9 cellular contexts compared by ENCODE assay signal in the genomic region with DNA sequence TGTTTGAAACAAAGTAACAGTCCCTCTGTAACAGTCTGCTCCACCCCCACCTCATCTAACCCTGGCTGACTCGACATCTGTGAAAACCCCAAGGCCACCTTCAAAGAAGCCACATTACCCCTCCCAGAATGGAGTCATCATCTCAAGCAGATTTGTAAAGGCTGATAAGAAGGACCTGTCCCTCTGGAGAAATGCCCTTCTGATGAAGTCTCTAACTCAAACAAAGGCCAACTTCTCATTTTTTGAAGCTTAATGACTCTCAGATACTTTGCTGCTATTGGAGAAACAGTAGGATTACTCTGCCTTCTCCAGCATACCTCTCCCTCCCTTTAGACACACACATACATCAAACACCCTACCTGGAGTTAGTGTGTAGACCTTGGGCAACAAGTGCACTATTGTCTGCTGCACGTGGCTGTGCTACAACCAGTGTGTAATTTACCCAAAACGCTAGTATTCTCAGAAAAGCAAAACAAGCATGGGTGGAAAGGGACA. TPM values are rescaled to one million over a fixed set of nuclear protein-coding genes. Genes with fewer than 3 reads are reported as not detected.
DNase-seq lines count a peak whose midpoint lies in the region; ATAC-seq and TF ChIP-seq lines count a peak whose summit lies in the region.
"Had no signal": no experiment of that assay in that cellular context is flagged by ENCODE, and none has a peak within 500 bp of the region (broad histone marks: within the 10 kb centered on the region; RNA-seq: fewer than 3 reads in every experiment).

No MANE protein-coding gene starts in this region.

- no peak overlapping the region for H3K4me3 ChIP-seq in mesenchymal stem cell (ENCODE audit: insufficient read depth in 1 of 2, low read depth in 1 of 2, low read length in 2 of 2)

- H3K27ac ChIP-seq in mesenchymal stem cell (ENCODE audit: low read length, poor library complexity, severe bottlenecking) = no peak overlapping the region

- H3K14ac ChIP-seq in mesenchymal stem cell (ENCODE audit: low read length in 2 of 2) = no peak overlapping the region

- no peak for TF ChIP-seq CTCF in CD14-positive monocyte (IDR thresholded peaks at IDR 0.05)

- no peaks in the 10 kb centered on the region for H3K79me1 ChIP-seq in mesenchymal stem cell (replicated peaks; ENCODE audit: low read length, poor library complexity, severe bottlenecking)

- no peak overlapping the region for H2BK5ac ChIP-seq in mesenchymal stem cell (ENCODE audit: low read depth, low read length, poor library complexity, severe bottlenecking)

- H3K27me3 Mint-ChIP-seq in CD14-positive monocyte (ENCODE audit: low read depth in 3 of 3) = no peaks in the 10 kb centered on the region

- H3K4me1 Mint-ChIP-seq in CD14-positive monocyte = peaks cover 52% of the 10 kb centered on the region

- no peak overlapping the region for H2BK12ac ChIP-seq in mesenchymal stem cell (ENCODE audit: low read length in 2 of 2)

- H3K4me2 ChIP-seq in mesenchymal stem cell (ENCODE audit: low read length, poor library complexity, severe bottlenecking) = no peak overlapping the region

- peak overlapping the region; percentile 22 for H4K8ac ChIP-seq in mesenchymal stem cell (ENCODE audit: low read length)

- no peaks in the 10 kb centered on the region for H3K9me3 ChIP-seq in mesenchymal stem cell (ENCODE audit: control insufficient read depth, low read length)

- H3K4ac ChIP-seq in mesenchymal stem cell (ENCODE audit: low read depth in 1 of 2, low read length in 2 of 2) = no peak overlapping the region

- no peak overlapping the region for H2BK15ac ChIP-seq in mesenchymal stem cell (ENCODE audit: low read depth, poor library complexity, severe bottlenecking)

- intact Hi-C loops in CD14-positive monocyte (cut with micrococcal nuclease) = loop anchor here in 1 of 2 donors (5.0 kb wide), 1 partner anchor 572 kb away; the partner anchor contains the start of gene SNX30

- H3K4me1 ChIP-seq in mesenchymal stem cell (ENCODE audit: control insufficient read depth, insufficient read depth, low read depth, low read length) = peaks cover 18% of the 10 kb centered on the region

- no peak overlapping the region for H4K91ac ChIP-seq in mesenchymal stem cell (ENCODE audit: low read length)

- no peak overlapping the region for H2BK120ac ChIP-seq in mesenchymal stem cell (ENCODE audit: low read depth, low read length)

- ATAC-seq in HG02610 (IDR thresholded peaks at IDR 0.05; ENCODE audit: unreplicated experiment) (peak; percentile 79), GM18870 (IDR thresholded peaks at IDR 0.05; ENCODE audit: unreplicated experiment) (no peak), GM21423 (IDR thresholded peaks at IDR 0.05; ENCODE audit: unreplicated experiment) (no peak), HG03108 (IDR thresholded peaks at IDR 0.05; ENCODE audit: unreplicated experiment) (no peak)

- H3K23ac ChIP-seq in mesenchymal stem cell (ENCODE audit: low read length in 2 of 2) = no peak overlapping the region

- peaks cover 2 to 11% (median 5%) of the 10 kb centered on the region in 7 donors for H3K9me3 Mint-ChIP-seq in CD14-positive monocyte

- peak overlapping the region in 1 of 2 donors; percentile 26 for H3K4me3 Mint-ChIP-seq in CD14-positive monocyte

- no peaks in the 10 kb centered on the region for H3K36me3 ChIP-seq in mesenchymal stem cell (ENCODE audit: control insufficient read depth in 1 of 2, insufficient read depth in 2 of 2, low read depth in 1 of 2, low read length in 2 of 2)

- peaks cover 0 to 4% of the 10 kb centered on the region in 2 donors for H3K36me3 Mint-ChIP-seq in CD14-positive monocyte

- peak overlapping the region; percentile 69 for H2AK5ac ChIP-seq in mesenchymal stem cell (ENCODE audit: low read length, severe bottlenecking)

- H3K18ac ChIP-seq in mesenchymal stem cell (ENCODE audit: low read depth in 1 of 2, low read length in 2 of 2) = no peak overlapping the region

- H2AFZ ChIP-seq in mesenchymal stem cell (ENCODE audit: low read depth, low read length) = no peak overlapping the region

- no peak overlapping the region for H3K9ac ChIP-seq in mesenchymal stem cell (ENCODE audit: low read length)

- no peaks in the 10 kb centered on the region for H3K27me3 ChIP-seq in mesenchymal stem cell (ENCODE audit: control insufficient read depth in 1 of 2, insufficient read depth in 1 of 2, low read length in 2 of 2)

- WGBS in mesenchymal stem cell = 50% methylated on average over 3 of the region's 3 CpGs

- DNase-seq in CD14-positive monocyte (ENCODE audit: low spot score) (no peak), mesenchymal stem cell (peak; percentile 34), hypothalamus (lab: John Stamatoyannopoulos, UW) (no peak)
- DNase-seq in activated CD4-positive, alpha-beta T cell treated with anti-CD3 and anti-CD28 coated beads, Interleukin-2, amount 50 U/mL, for 1 hour = peak; percentile 20
- DNase-seq: substantia nigra had no signal

- H3K27ac Mint-ChIP-seq in CD14-positive monocyte = peak overlapping the region; percentile 20 to 94 (median 89)

RNA-seq across cellular contexts. Expression of gene SUSD1, which starts 5.3 kb away (rescaled TPM):
- polyA plus RNA-seq in CD14-positive monocyte = 10 to 100 TPM; 29.1 to 42.3 TPM
- polyA plus RNA-seq in mesenchymal stem cell (2013, experiment 1 of 2) = 19.2 TPM
- polyA plus RNA-seq in mesenchymal stem cell (2013, experiment 2 of 2) = 18.5 TPM

Comparison
In these comparisons a context has a peak if more than half of its experiments do, and no peak if none do; other contexts are left out.
1. DNase-seq: peak in activated CD4-positive, alpha-beta T cell treated with anti-CD3 and anti-CD28 coated beads, Interleukin-2, amount 50 U/mL, for 1 hour (single experiment) and mesenchymal stem cell (single experiment); none in CD14-positive monocyte (single experiment) and hypothalamus (0 of 51).